ENCODE assay signal across 10 cellular contexts in the genomic region with DNA sequence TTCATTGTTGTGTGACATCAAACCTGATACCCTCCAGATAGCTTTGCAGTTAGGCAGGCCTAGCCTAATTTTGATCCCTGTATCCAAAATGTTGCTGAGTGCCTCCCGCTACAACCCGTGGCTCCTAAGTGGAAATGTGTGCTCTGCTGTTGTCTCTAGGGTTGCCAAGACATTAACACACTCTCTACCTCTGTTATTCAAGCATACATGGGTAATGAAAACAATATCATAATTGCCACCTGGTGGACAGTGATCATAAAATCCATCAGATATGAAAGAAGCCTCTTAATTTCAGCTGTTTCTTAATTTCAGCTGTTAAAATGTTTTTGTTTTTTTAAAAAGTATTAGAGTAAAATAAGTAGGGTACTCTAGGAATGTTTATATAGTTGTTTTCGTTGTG.
A peak's percentile ranks its signal among the peaks of the same experiment; 100 is the strongest.
DNase-seq lines count a peak whose midpoint lies in the region; ATAC-seq and TF ChIP-seq lines count a peak whose summit lies in the region.
"Had no signal": no experiment of that assay in that cellular context is flagged by ENCODE, and none has a peak within 500 bp of the region (broad histone marks: within the 10 kb centered on the region; RNA-seq: fewer than 3 reads in every experiment).

No MANE protein-coding gene starts in this region.

- H3K9me3 ChIP-seq in PC-9 (ENCODE audit: insufficient read depth, low read depth) (no peaks in the 10 kb centered on the region; the same call in 1 of the 2 replicates), suprapubic skin (no peaks in the 10 kb centered on the region)
- H3K9me3 ChIP-seq in CD4-positive, alpha-beta memory T cell (ENCODE audit: control insufficient read depth in 1 of 2, low read length in 2 of 2) = no peaks in the 10 kb centered on the region

- H3K27ac Mint-ChIP-seq in CD4-positive, alpha-beta memory T cell = no peak overlapping the region
- H3K27ac Mint-ChIP-seq: naive B cell had no signal

- no peaks in the 10 kb centered on the region for H3K4me1 Mint-ChIP-seq in CD4-positive, alpha-beta memory T cell
- H3K4me1 Mint-ChIP-seq: naive B cell had no signal

- no peak for TF ChIP-seq EP300 in suprapubic skin (IDR thresholded peaks at IDR 0.05)

- intact Hi-C loops in PC-9 (cut with micrococcal nuclease; ENCODE audit: unreplicated experiment) (no loop called here), Right ventricle myocardium superior (cut with DNase I) (no loop called here)
- intact Hi-C loops in CD4-positive, alpha-beta memory T cell (cut with micrococcal nuclease) = no loop called here

- H3K27me3 Mint-ChIP-seq in CD4-positive, alpha-beta memory T cell = no peaks in the 10 kb centered on the region
- H3K27me3 Mint-ChIP-seq: naive B cell had no signal

- TF ChIP-seq CTCF in AG10803 (conservative IDR thresholded peaks at IDR 0.05; ENCODE audit: low read length) (peak; percentile 35; the same call in 1 of the 2 replicates), PC-9 (conservative IDR thresholded peaks at IDR 0.05) (0 out of 2 replicates have a peak, but pooled peaks have one; percentile 45), suprapubic skin (IDR thresholded peaks at IDR 0.05) (no peak)

- DNase-seq in AG10803 (ENCODE audit: low read depth) (no peak), HT-29 (ENCODE audit: low spot score) (peak; percentile 48), PC-9 (no peak), Right ventricle myocardium superior (no peak), suprapubic skin (ENCODE audit: low spot score in 2 of 2) (no peak)
- DNase-seq in activated CD4-positive, alpha-beta T cell treated with anti-CD3 and anti-CD28 coated beads, Interleukin-2, amount 50 U/mL, for 4 hours = no peak
- DNase-seq in CD4-positive, alpha-beta memory T cell = no peak
- DNase-seq: cerebellar nuclear complex, naive B cell had no signal

- no peaks in the 10 kb centered on the region for H3K9me3 Mint-ChIP-seq in CD4-positive, alpha-beta memory T cell
- H3K9me3 Mint-ChIP-seq: naive B cell had no signal

- H3K4me3 Mint-ChIP-seq in CD4-positive, alpha-beta memory T cell = no peak overlapping the region
- H3K4me3 Mint-ChIP-seq: naive B cell had no signal

- no peaks in the 10 kb centered on the region for H3K9me2 ChIP-seq in PC-9 (ENCODE audit: insufficient read depth)

- no peak overlapping the region for H3K4me2 ChIP-seq in PC-9

- peak; percentile 80 for ATAC-seq in Right ventricle myocardium superior (ENCODE audit: poor library complexity)
- no peak for ATAC-seq in GM18867 (IDR thresholded peaks at IDR 0.05; ENCODE audit: unreplicated experiment)

- H3K27ac ChIP-seq in PC-9 (no peak overlapping the region), suprapubic skin (no peak overlapping the region)
- H3K27ac ChIP-seq in CD4-positive, alpha-beta memory T cell (ENCODE audit: low read depth, low read length) = no peak overlapping the region

- peaks cover 6% of the 10 kb centered on the region; the same call in 1 of the 2 replicates for H3F3A ChIP-seq in PC-9 (ENCODE audit: insufficient read depth, low read depth)

- H3K4me3 ChIP-seq in AG10803 (ENCODE audit: low read length) (no peak overlapping the region), PC-9 (no peak overlapping the region), suprapubic skin (no peak overlapping the region)
- no peak overlapping the region for H3K4me3 ChIP-seq in CD4-positive, alpha-beta memory T cell (ENCODE audit: low read length in 2 of 2)

- no TSS peak for BruUV-seq in PC-9 (replicated peaks; lab: Mats Ljungman, UMichigan)

- POLR2A ChIA-PET in PC-9 (lab: Charles Lee; ENCODE audit: unreplicated experiment) = interaction anchor here (0.6 kb wide), 1 partner anchor 857 kb away, joined by 17 read pairs; no protein-coding TSS in a partner anchor
- POLR2A ChIA-PET in CD4-positive, alpha-beta memory T cell (lab: Charles Lee; ENCODE audit: partially characterized antibody) = no interaction called here

- peaks cover 4% of the 10 kb centered on the region; the same call in 1 of the 2 replicates for H3K79me2 ChIP-seq in PC-9 (ENCODE audit: low read depth)

- CTCF ChIA-PET in PC-9 (lab: Charles Lee) = interaction anchor here (0.6 to 1.0 kb wide), 6 partner anchors 40 to 973 kb away, joined by 3 to 18 read pairs (median 5); no protein-coding TSS in a partner anchor
- CTCF ChIA-PET in CD4-positive, alpha-beta memory T cell (lab: Charles Lee; ENCODE audit: partially characterized antibody) = interaction anchor here (1.2 to 1.6 kb wide), 2 partner anchors 37 to 68 kb away, joined by 5 read pairs; no protein-coding TSS in a partner anchor

- H3K36me3 Mint-ChIP-seq in CD4-positive, alpha-beta memory T cell = no peaks in the 10 kb centered on the region
- H3K36me3 Mint-ChIP-seq: naive B cell had no signal

- H3K27me3 ChIP-seq in PC-9 (ENCODE audit: insufficient read depth, low read depth) = no peaks in the 10 kb centered on the region
- H3K27me3 ChIP-seq in suprapubic skin = no peaks in the 10 kb centered on the region
- no peaks in the 10 kb centered on the region for H3K27me3 ChIP-seq in CD4-positive, alpha-beta memory T cell (ENCODE audit: insufficient read depth, low read length)

- H3K36me3 ChIP-seq in PC-9 (ENCODE audit: low read depth) (no peaks in the 10 kb centered on the region), suprapubic skin (no peaks in the 10 kb centered on the region)
- H3K36me3 ChIP-seq in CD4-positive, alpha-beta memory T cell (ENCODE audit: insufficient read depth, low read length) = no peaks in the 10 kb centered on the region

- no peak overlapping the region for H2AFZ ChIP-seq in PC-9

- 0 out of 2 replicates have a peak, but pooled peaks cover 7% of the 10 kb centered on the region for H4K20me1 ChIP-seq in PC-9 (ENCODE audit: insufficient read depth)

- 70% methylated on average over 3 of the region's 3 CpGs for WGBS in suprapubic skin

- TF ChIP-seq POLR2A in suprapubic skin (IDR thresholded peaks at IDR 0.05) = no peak

- H3K4me1 ChIP-seq in PC-9 (replicated peaks; ENCODE audit: insufficient read depth) (no peaks in the 10 kb centered on the region), suprapubic skin (peaks cover 4% of the 10 kb centered on the region)
- no peaks in the 10 kb centered on the region for H3K4me1 ChIP-seq in CD4-positive, alpha-beta memory T cell (ENCODE audit: insufficient read depth, low read length)

Comparison
In these comparisons a context has a peak if more than half of its experiments do, and no peak if none do; other contexts are left out.
1. CTCF ChIP-seq: peak in AG10803 (single experiment) and PC-9 (single experiment); none in suprapubic skin (0 of 2).